In the genomic region with DNA sequence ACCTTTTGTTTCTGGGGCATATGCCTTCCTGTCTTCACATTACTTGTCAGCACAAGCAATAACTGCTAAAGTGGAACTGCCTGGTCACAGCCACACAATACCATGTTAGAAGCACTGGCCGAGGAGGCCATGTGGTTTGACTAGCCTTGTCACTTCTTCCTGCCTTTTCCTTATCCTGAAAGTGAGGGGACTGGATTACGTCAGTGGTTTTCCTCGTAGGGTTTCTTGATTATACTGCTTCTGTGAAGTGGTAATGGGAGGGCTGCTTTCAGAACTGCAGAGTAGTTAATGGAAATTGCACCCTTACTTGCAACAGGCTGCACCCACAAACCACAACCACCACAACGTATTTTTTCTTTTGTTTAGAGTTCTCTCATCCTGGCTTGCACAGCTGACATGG, we compare ENCODE assay signal across 8 cellular contexts. TPM values are rescaled to one million over a fixed set of nuclear protein-coding genes. Genes with fewer than 3 reads are reported as not detected.
DNase-seq lines count a peak whose midpoint lies in the region; ATAC-seq lines count a peak whose summit lies in the region.

No MANE protein-coding gene starts in this region.

- H3K4me2 ChIP-seq in BLaER1 treated with 17β-estradiol and CSF1 and Interleukin-3, amounts not matched to agents 10 nM and 100 nM = peak overlapping the region; percentile 18 to 72 (median 41)

- intact Hi-C loops in head of caudate nucleus (cut with DNase I) = no loop called here

- peaks cover 14 to 34% (median 21%) of the 10 kb centered on the region in 10 experiments for H3K4me1 ChIP-seq in BLaER1 treated with 17β-estradiol and CSF1 and Interleukin-3, amounts not matched to agents 10 nM and 100 nM

- no peak overlapping the region for H3K4me3 ChIP-seq in BLaER1 treated with 17β-estradiol and CSF1 and Interleukin-3, amounts not matched to agents 10 nM and 100 nM

- H3K27ac ChIP-seq in BLaER1 treated with 17β-estradiol and CSF1 and Interleukin-3, amounts not matched to agents 10 nM and 100 nM = peak overlapping the region in 10 of 11 experiments; percentile 5 to 65 (median 53); a peak in 19 of 22 replicates

- DNase-seq in LHCN-M2 (ENCODE audit: low read depth) (peak; percentile 32), iPS-NIHi7 (ENCODE audit: extremely low spot score) (peak; percentile 31), NCI-H2171 (lab: John Stamatoyannopoulos, UW) (no peak), head of caudate nucleus (no peak), NCI-H1930 (lab: John Stamatoyannopoulos, UW) (no peak)
- DNase-seq in activated CD8-positive, alpha-beta memory T cell treated with anti-CD3 and anti-CD28 coated beads for 24 hours = peak; percentile 72

- no peaks in the 10 kb centered on the region; a peak in 1 of 22 replicates for H3K27me3 ChIP-seq in BLaER1 treated with 17β-estradiol and CSF1 and Interleukin-3, amounts not matched to agents 10 nM and 100 nM

- H3K9ac ChIP-seq in BLaER1 treated with 17β-estradiol and CSF1 and Interleukin-3, amounts not matched to agents 10 nM and 100 nM = peak overlapping the region in 8 of 11 experiments; percentile 1 to 47 (median 16); a peak in 5 of 22 replicates

- H4K20me1 ChIP-seq in BLaER1 treated with 17β-estradiol and CSF1 and Interleukin-3, amounts not matched to agents 10 nM and 100 nM = peaks cover 0 to 18% (median 4%) of the 10 kb centered on the region in 11 experiments; a peak in 5 of 22 replicates

- H3K36me3 ChIP-seq in BLaER1 treated with 17β-estradiol and CSF1 and Interleukin-3, amounts not matched to agents 10 nM and 100 nM = peaks cover 74 to 99% (median 92%) of the 10 kb centered on the region in 11 experiments

- no peak for ATAC-seq in HG02588 (IDR thresholded peaks at IDR 0.05; ENCODE audit: unreplicated experiment)

- no peaks in the 10 kb centered on the region for H3K9me3 ChIP-seq in BLaER1 treated with 17β-estradiol and CSF1 and Interleukin-3, amounts not matched to agents 10 nM and 100 nM (replicated peaks in 1 of 11)

RNA-seq across cellular contexts. Expression of gene ZRSR2, which starts 26.6 kb away (rescaled TPM):
- total RNA-seq in LHCN-M2 (2014; rRNA removed) = 2.6 and 3.8 TPM in 2 replicates
- 5.6 TPM for polyA plus RNA-seq in LHCN-M2 (2012)

RNA-seq across cellular contexts. Expression of gene AP1S2, which starts 37.7 kb away (rescaled TPM):
- total RNA-seq in LHCN-M2 (2014; rRNA removed) = 54.5 and 95.6 TPM in 2 replicates
- polyA plus RNA-seq in LHCN-M2 (2012) = 19.1 TPM

Comparison
In these comparisons a context has a peak if more than half of its experiments do, and no peak if none do; other contexts are left out.
1. DNase-seq: peak in LHCN-M2 (single experiment), activated CD8-positive, alpha-beta memory T cell treated with anti-CD3 and anti-CD28 coated beads for 24 hours (single experiment) and iPS-NIHi7 (single experiment); none in NCI-H2171 (single experiment), head of caudate nucleus (0 of 42) and NCI-H1930 (0 of 2).